20 cellular contexts compared by ENCODE assay signal in genomic region chr7:79984210-79984609, GRCh38.
A peak's percentile ranks its signal among the peaks of the same experiment; 100 is the strongest.
DNase-seq lines count a peak whose midpoint lies in the region; ATAC-seq and TF ChIP-seq lines count a peak whose summit lies in the region.
"Had no signal": no experiment of that assay in that cellular context is flagged by ENCODE, and none has a peak within 500 bp of the region (broad histone marks: within the 10 kb centered on the region; RNA-seq: fewer than 3 reads in every experiment).

No MANE protein-coding gene starts in this region.

- H2AFZ ChIP-seq in trophoblast cell (ENCODE audit: insufficient read depth, low read length, poor library complexity): no peak overlapping the region

- no peak overlapping the region for H3K23ac ChIP-seq in trophoblast cell (ENCODE audit: low read length)

- no peak overlapping the region for H3K4ac ChIP-seq in trophoblast cell (ENCODE audit: low read depth, low read length)

- H3K36me3 ChIP-seq in trophoblast cell (ENCODE audit: control insufficient read depth in 1 of 2, insufficient read depth in 2 of 2, low read length in 2 of 2): no peaks in the 10 kb centered on the region
- H3K36me3 ChIP-seq in right lobe of liver: no peaks in the 10 kb centered on the region
- H3K36me3 ChIP-seq in transverse colon: no peaks in the 10 kb centered on the region
- H3K36me3 ChIP-seq: BLaER1, esophagus squamous epithelium had no signal

- TF ChIP-seq EP300 in transverse colon (IDR thresholded peaks at IDR 0.05; ENCODE audit: low read depth): no peak

- H3K4me1 ChIP-seq in trophoblast cell (ENCODE audit: control insufficient read depth in 1 of 2, insufficient read depth in 2 of 2, low read length in 2 of 2): no peaks in the 10 kb centered on the region
- H3K4me1 ChIP-seq in right lobe of liver: no peaks in the 10 kb centered on the region
- H3K4me1 ChIP-seq in transverse colon: no peaks in the 10 kb centered on the region
- H3K4me1 ChIP-seq: BLaER1, esophagus squamous epithelium had no signal

- H2BK120ac ChIP-seq in trophoblast cell (ENCODE audit: insufficient read depth, low read length, poor library complexity): no peak overlapping the region

- DNase-seq in EH (ENCODE audit: low read depth) (peak; percentile 86), NCI-H226 (peak; percentile 34), epithelial cell of esophagus (ENCODE audit: low read depth) (peak; percentile 3), trophoblast cell (peak; percentile 4 to 81), right lobe of liver (no peak), transverse colon (no peak), NCI-H1048 (lab: John Stamatoyannopoulos, UW) (no peak)
- DNase-seq: activated CD4-positive, alpha-beta memory T cell treated with anti-CD3 and anti-CD28 coated beads, Interleukin-2, amount 10 ng/mL, durations not matched to agents 7 days and 5 days; activated gamma-delta T cell treated with Interleukin-2 at 50 U/mL for 16 hours; activated T-cell treated with anti-CD3 and anti-CD28 coated beads for 4 hours; effector CD8-positive, alpha-beta T cell; esophagus squamous epithelium; left ventricle myocardium superior; NCI-H2227 treated with DMSO at 0.1 percent for 48 hours; NCI-H774; stimulated activated CD4-positive, alpha-beta T cell treated with anti-CD3 and anti-CD28 coated beads, Interleukin-4, amount 100 ng/mL, for 1 hour; stimulated activated naive CD8-positive, alpha-beta T cell treated with anti-CD3 and anti-CD28 coated beads, Interleukin-15, amount 100 ng/mL, for 72 hours had no signal

- no peak overlapping the region for H3K18ac ChIP-seq in trophoblast cell (ENCODE audit: low read length)

- H4K91ac ChIP-seq in trophoblast cell (ENCODE audit: low read depth, low read length): no peak overlapping the region

- H3K79me2 ChIP-seq in trophoblast cell (ENCODE audit: control insufficient read depth, insufficient read depth, low read length, poor library complexity): no peaks in the 10 kb centered on the region

- H3K9ac ChIP-seq in trophoblast cell (ENCODE audit: low read length): no peak overlapping the region
- H3K9ac ChIP-seq: BLaER1 had no signal

- in situ Hi-C loops in transverse colon (cut with MboI; ENCODE audit: low pct_ligation_motif_present in 1 of 4, low pct_unique_long_range_greater_than_20kb in 1 of 4, low sequenced_read_pairs in 3 of 4): no loop called here

- TF ChIP-seq POLR2A in right lobe of liver (IDR thresholded peaks at IDR 0.05) (no peak), transverse colon (IDR thresholded peaks at IDR 0.05) (no peak)

- no peak overlapping the region for H3K14ac ChIP-seq in trophoblast cell (ENCODE audit: low read length)

- TF ChIP-seq CTCF in epithelial cell of esophagus (IDR thresholded peaks at IDR 0.05; ENCODE audit: insufficient read depth, low read depth, low read length, missing control alignments) (no peak), right lobe of liver (IDR thresholded peaks at IDR 0.05) (no peak), transverse colon (IDR thresholded peaks at IDR 0.05) (no peak)

- no peak overlapping the region for H2BK12ac ChIP-seq in trophoblast cell (ENCODE audit: low read length)

- no peaks in the 10 kb centered on the region for H3K27me3 ChIP-seq in trophoblast cell (ENCODE audit: insufficient read depth, low read length)
- H3K27me3 ChIP-seq in right lobe of liver: no peaks in the 10 kb centered on the region
- no peaks in the 10 kb centered on the region for H3K27me3 ChIP-seq in transverse colon
- H3K27me3 ChIP-seq: BLaER1, esophagus squamous epithelium had no signal

- no peak overlapping the region for H4K8ac ChIP-seq in trophoblast cell (ENCODE audit: low read depth, low read length)

- no peak for ATAC-seq in right lobe of liver
- no peak for ATAC-seq in GM21515 (IDR thresholded peaks at IDR 0.05; ENCODE audit: unreplicated experiment)
- ATAC-seq: left ventricle myocardium superior; stimulated activated naive CD8-positive, alpha-beta T cell treated with anti-CD3 and anti-CD28 coated beads, Interleukin-15, amount 100 ng/mL, for 72 hours; WTC11 had no signal

- H4K12ac ChIP-seq in trophoblast cell (ENCODE audit: low read depth, low read length): no peak overlapping the region

- H3K9me3 ChIP-seq in trophoblast cell (ENCODE audit: insufficient read depth, low read depth, low read length): no peaks in the 10 kb centered on the region
- no peaks in the 10 kb centered on the region for H3K9me3 ChIP-seq in right lobe of liver
- H3K9me3 ChIP-seq in transverse colon: no peaks in the 10 kb centered on the region
- H3K9me3 ChIP-seq: BLaER1, esophagus squamous epithelium had no signal

- no CpG with 5 or more reads among the region's 2 CpGs for WGBS in trophoblast cell (ENCODE audit: extremely low coverage, insufficient coverage, insufficient read length)
- WGBS in right lobe of liver (ENCODE audit: insufficient coverage, low coverage, low lambda C conversion rate, missing lambda C conversion rate): 41% methylated on average over 2 of the region's 2 CpGs
- 59 to 65% methylated on average over 2 of the region's 2 CpGs for WGBS in transverse colon (ENCODE audit: low coverage in 1 of 2), 2 donors

- H3K27ac ChIP-seq in trophoblast cell (ENCODE audit: low read depth, low read length) (no peak overlapping the region), right lobe of liver (no peak overlapping the region), transverse colon (no peak overlapping the region)
- H3K27ac ChIP-seq: BLaER1, esophagus squamous epithelium had no signal

- intact Hi-C loops in right lobe of liver (cut with DNase I) (no loop called here), transverse colon (cut with DNase I; ENCODE audit: low total_unique reads) (no loop called here)

- H2BK5ac ChIP-seq in trophoblast cell (ENCODE audit: low read depth, low read length, poor library complexity): no peak overlapping the region

- no peaks in the 10 kb centered on the region for H3K79me1 ChIP-seq in trophoblast cell (ENCODE audit: low read length)

- H3K4me3 ChIP-seq in epithelial cell of esophagus (ENCODE audit: low read length) (no peak overlapping the region), trophoblast cell (ENCODE audit: low read depth, low read length) (no peak overlapping the region), right lobe of liver (no peak overlapping the region), transverse colon (no peak overlapping the region)
- H3K4me3 ChIP-seq: BLaER1, esophagus squamous epithelium had no signal

- H2AK5ac ChIP-seq in trophoblast cell (ENCODE audit: low read length): no peak overlapping the region

- H3K4me2 ChIP-seq in trophoblast cell (ENCODE audit: low read length): no peak overlapping the region
- H3K4me2 ChIP-seq: BLaER1 had no signal

Comparison
In these comparisons a context has a peak if more than half of its experiments do, and no peak if none do; other contexts are left out.
1. DNase-seq: peak in EH (single experiment), NCI-H226 (single experiment), epithelial cell of esophagus (single experiment) and trophoblast cell (2 of 2); none in right lobe of liver (0 of 3), transverse colon (single experiment) and NCI-H1048 (single experiment).